Comparison of ENCODE assay signal across 23 cellular contexts in genomic region chr13:96696501-96696900, GRCh38.
DNase-seq lines count a peak whose midpoint lies in the region; ATAC-seq, FAIRE-seq and TF ChIP-seq lines count a peak whose summit lies in the region.
"Had no signal": no experiment of that assay in that cellular context is flagged by ENCODE, and none has a peak within 500 bp of the region (broad histone marks: within the 10 kb centered on the region; RNA-seq: fewer than 3 reads in every experiment).

No MANE protein-coding gene starts in this region.

- no peaks in the 10 kb centered on the region for H3K79me2 ChIP-seq in HepG2 (ENCODE audit: insufficient read depth, low read length)

- H3K9ac ChIP-seq in HepG2 (ENCODE audit: insufficient read depth, low read depth, low read length): no peak overlapping the region

- no peak overlapping the region for H3K4me2 ChIP-seq in HepG2 (ENCODE audit: low read depth, low read length)

- CTCF ChIA-PET in HepG2 (lab: Yijun Ruan, JAX; ENCODE audit: low intra/inter-chr PET ratio, low total read pairs): no interaction called here
- CTCF ChIA-PET in activated CD4-positive, alpha-beta memory T cell treated with anti-CD3 and anti-CD28 coated beads for 36 hours (lab: Charles Lee): no interaction called here

- no peaks in the 10 kb centered on the region for H3K4me1 Mint-ChIP-seq in activated CD4-positive, alpha-beta memory T cell treated with anti-CD3 and anti-CD28 coated beads for 36 hours (ENCODE audit: low read depth)
- H3K4me1 Mint-ChIP-seq: CD4-positive, CD25-positive, alpha-beta regulatory T cell; CD8-positive, alpha-beta memory T cell had no signal

- no peak overlapping the region for H3K4me3 Mint-ChIP-seq in activated CD4-positive, alpha-beta memory T cell treated with anti-CD3 and anti-CD28 coated beads for 36 hours
- H3K4me3 Mint-ChIP-seq: CD4-positive, CD25-positive, alpha-beta regulatory T cell; CD8-positive, alpha-beta memory T cell; HFFc6 had no signal

- H3K27me3 Mint-ChIP-seq in activated CD4-positive, alpha-beta memory T cell treated with anti-CD3 and anti-CD28 coated beads for 36 hours: no peaks in the 10 kb centered on the region
- H3K27me3 Mint-ChIP-seq: CD4-positive, CD25-positive, alpha-beta regulatory T cell; CD8-positive, alpha-beta memory T cell had no signal

- intact Hi-C loops in HepG2 (cut with micrococcal nuclease; ENCODE audit: unreplicated experiment): no loop called here
- intact Hi-C loops in right lobe of liver (cut with DNase I): no loop called here
- intact Hi-C loops in posterior cingulate gyrus (cut with DNase I): no loop called here
- intact Hi-C loops in activated CD4-positive, alpha-beta memory T cell treated with anti-CD3 and anti-CD28 coated beads for 36 hours (cut with micrococcal nuclease): no loop called here

- 8% methylated on average over 5 of the region's 5 CpGs for WGBS in HepG2 (ENCODE audit: low lambda C conversion rate)
- WGBS in right lobe of liver (ENCODE audit: insufficient coverage, low coverage, low lambda C conversion rate, missing lambda C conversion rate): 67% methylated on average over 5 of the region's 5 CpGs

- no peak overlapping the region for H3K27ac Mint-ChIP-seq in activated CD4-positive, alpha-beta memory T cell treated with anti-CD3 and anti-CD28 coated beads for 36 hours
- H3K27ac Mint-ChIP-seq: CD4-positive, CD25-positive, alpha-beta regulatory T cell; CD8-positive, alpha-beta memory T cell; HFFc6 had no signal

- in situ Hi-C loops in HepG2 (cut with HindIII; ENCODE audit: extremely low pct_ligation_motif_present, low pct_unique_long_range_greater_than_20kb): no loop called here

- H2AFZ ChIP-seq in HepG2 (ENCODE audit: low read length): no peak overlapping the region

- FAIRE-seq in HepG2 (lab: Jason Lieb, UNC): no peak
- FAIRE-seq: A204.1, GM12878, HTR-8/SVneo had no signal

- H3K36me3 ChIP-seq in HepG2 (replicated peaks in 1 of 2; ENCODE audit: control insufficient read depth in 1 of 2, insufficient read depth in 2 of 2, low read length in 2 of 2) (no peaks in the 10 kb centered on the region), right lobe of liver (no peaks in the 10 kb centered on the region)
- H3K36me3 ChIP-seq: BE2C had no signal

- no peak for TF ChIP-seq RAD21 in HepG2 (CRISPR knock-in tag; IDR thresholded peaks at IDR 0.05)

- POLR2A ChIA-PET in HepG2 (lab: Yijun Ruan, JAX): no interaction called here
- POLR2A ChIA-PET in activated CD4-positive, alpha-beta memory T cell treated with anti-CD3 and anti-CD28 coated beads for 36 hours (lab: Charles Lee): no interaction called here

- H3K4me3 ChIP-seq in HepG2 (replicated peaks in 1 of 3; ENCODE audit: insufficient read depth in 1 of 3, low read depth in 2 of 3, low read length in 3 of 3): no peak overlapping the region
- H3K4me3 ChIP-seq in right lobe of liver: no peak overlapping the region
- H3K4me3 ChIP-seq: GM12878 had no signal

- H4K20me1 ChIP-seq in HepG2 (ENCODE audit: insufficient read depth, low read length): no peaks in the 10 kb centered on the region

- TF ChIP-seq POLR2A in HepG2 (IDR thresholded peaks at IDR 0.05; ENCODE audit: insufficient read depth in 1 of 2, low read depth in 2 of 2, low read length in 2 of 2) (no peak), right lobe of liver (IDR thresholded peaks at IDR 0.05) (no peak)

- no TSS peak for BruUV-seq in HepG2 (replicated peaks; lab: Mats Ljungman, UMichigan)

- H3K27ac ChIP-seq in HepG2 (ENCODE audit: extremely low read length, insufficient read depth, low read length) (no peak overlapping the region), right lobe of liver (no peak overlapping the region)

- peak; percentile 53 for ATAC-seq in HepG2
- no peak for ATAC-seq in right lobe of liver
- ATAC-seq: GM12878, HCT116 had no signal

- H3K27me3 ChIP-seq in HepG2 (ENCODE audit: control insufficient read depth in 1 of 2, insufficient read depth in 2 of 2, low read length in 2 of 2) (no peaks in the 10 kb centered on the region), right lobe of liver (no peaks in the 10 kb centered on the region)
- H3K27me3 ChIP-seq: BE2C had no signal

- DNase-seq in HepG2 (ENCODE audit: low spot score): no peak
- DNase-seq in right lobe of liver: no peak
- DNase-seq in fibroblast of gingiva (ENCODE audit: low read depth): peak; percentile 69
- DNase-seq in iris pigment epithelial cell (ENCODE audit: low read depth): peak; percentile 7
- DNase-seq in posterior cingulate gyrus: no peak
- no peak for DNase-seq in activated CD4-positive, alpha-beta memory T cell treated with anti-CD3 and anti-CD28 coated beads for 36 hours
- DNase-seq: ACHN; BE2C; C1 segment of cervical spinal cord; CD4-positive, CD25-positive, alpha-beta regulatory T cell; CD8-positive, alpha-beta memory T cell; COR-L47; DMS 273 treated with DMSO at 0.1 percent for 48 hours; DMS53; DND-41; EL; GOT3; H7; HFFc6 had no signal

- TF ChIP-seq CTCF in HepG2 (CRISPR knock-in tag; IDR thresholded peaks at IDR 0.05): no peak
- no peak for TF ChIP-seq CTCF in right lobe of liver (IDR thresholded peaks at IDR 0.05)

- H3K9me3 ChIP-seq in HepG2 (ENCODE audit: low read length): no peaks in the 10 kb centered on the region
- H3K9me3 ChIP-seq in right lobe of liver: no peaks in the 10 kb centered on the region
- H3K9me3 ChIP-seq: BE2C had no signal

- TF ChIP-seq EP300 in HepG2 (IDR thresholded peaks at IDR 0.05; ENCODE audit: low read depth in 2 of 2, low read length in 2 of 2) (no peak), HepG2 (CRISPR knock-in tag; IDR thresholded peaks at IDR 0.05; ENCODE audit: borderline replicate concordance) (no peak)

- H3K9me3 Mint-ChIP-seq in activated CD4-positive, alpha-beta memory T cell treated with anti-CD3 and anti-CD28 coated beads for 36 hours: peaks cover 8% of the 10 kb centered on the region

- H3K36me3 Mint-ChIP-seq in activated CD4-positive, alpha-beta memory T cell treated with anti-CD3 and anti-CD28 coated beads for 36 hours: no peaks in the 10 kb centered on the region
- H3K36me3 Mint-ChIP-seq: CD4-positive, CD25-positive, alpha-beta regulatory T cell; CD8-positive, alpha-beta memory T cell had no signal

- H3K4me1 ChIP-seq in HepG2 (ENCODE audit: insufficient read depth, low read length) (no peaks in the 10 kb centered on the region), right lobe of liver (no peaks in the 10 kb centered on the region)

TF ChIP-seq in HepG2, 621 proteins besides CTCF, POLR2A, EP300 and RAD21:
- TF ChIP-seq ZNF550 (CRISPR knock-in tag; IDR thresholded peaks at IDR 0.05; ENCODE audit: borderline replicate concordance): no peak
- peak; percentile 12; the same call in 1 of the 2 replicates for TF ChIP-seq CEBPB (IDR thresholded peaks at IDR 0.05; ENCODE audit: borderline replicate concordance, low read depth, low read length)
- TF ChIP-seq HNF4A (CRISPR knock-in tag; IDR thresholded peaks at IDR 0.05): 0 out of 2 replicates have a peak, but pooled peaks have one; percentile 12

Comparison
In these comparisons a context has a peak if more than half of its experiments do, and no peak if none do; other contexts are left out.
1. DNase-seq: peak in fibroblast of gingiva (single experiment) and iris pigment epithelial cell (single experiment); none in HepG2 (single experiment), right lobe of liver (0 of 3), posterior cingulate gyrus (0 of 10) and activated CD4-positive, alpha-beta memory T cell treated with anti-CD3 and anti-CD28 coated beads for 36 hours (single experiment).